26 cellular contexts compared by ENCODE assay signal in the genomic region with DNA sequence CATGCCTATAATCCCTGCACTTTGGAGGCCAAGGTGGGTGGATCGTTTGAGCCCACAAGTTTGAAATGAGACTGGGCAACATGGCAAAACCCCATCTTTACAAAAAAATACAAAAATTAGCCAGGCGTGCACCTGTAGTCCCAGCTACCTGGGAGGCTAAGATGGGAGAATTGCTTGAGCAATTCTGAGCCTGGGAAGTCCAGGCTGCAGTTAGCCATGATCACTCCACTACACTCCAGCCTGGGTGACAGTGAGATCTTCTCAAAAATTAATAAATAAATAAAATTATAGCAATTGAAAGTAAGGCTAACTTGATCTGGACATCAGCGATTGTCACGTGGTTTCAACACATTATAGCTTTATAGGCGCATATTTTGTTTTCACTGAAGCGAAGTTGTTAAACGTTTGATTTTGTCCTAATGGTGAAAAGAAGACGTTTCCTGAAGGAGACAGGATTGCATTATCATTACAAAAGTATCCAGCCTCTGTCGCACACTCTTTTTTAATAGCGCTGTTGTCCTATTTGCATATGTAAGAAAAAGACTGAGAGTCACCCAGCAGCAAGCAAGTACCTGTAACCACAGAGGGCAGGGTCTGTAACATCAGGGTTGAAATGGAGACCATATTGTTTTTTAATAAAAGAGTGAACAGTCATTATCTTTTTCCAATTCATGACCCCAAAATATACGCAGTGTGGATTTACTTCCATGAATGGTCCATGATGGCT.
DNase-seq lines count a peak whose midpoint lies in the region; ATAC-seq, FAIRE-seq and TF ChIP-seq lines count a peak whose summit lies in the region.
"Had no signal": no experiment of that assay in that cellular context is flagged by ENCODE, and none has a peak within 500 bp of the region (broad histone marks: within the 10 kb centered on the region; RNA-seq: fewer than 3 reads in every experiment).

No MANE protein-coding gene starts in this region.

- H3K36me3 ChIP-seq in HUES6 (ENCODE audit: control insufficient read depth, insufficient read depth, low read length) (no peaks in the 10 kb centered on the region), H1 (ENCODE audit: control insufficient read depth in 2 of 4, insufficient read depth in 4 of 4, low read length in 3 of 4) (no peaks in the 10 kb centered on the region)

- H4K91ac ChIP-seq in H1 (replicated peaks; ENCODE audit: insufficient read length, low read length) = no peak overlapping the region

- DNase-seq in ELF-1 (ENCODE audit: low read depth, low spot score) (peak; percentile 39), H1 (ENCODE audit: low read depth in 1 of 2, low spot score in 2 of 2) (peak in 1 of 2 experiments; percentile 13), iPS-NIHi11 (ENCODE audit: low spot score) (peak; percentile 38), GM10248 (ENCODE audit: extremely low spot score) (no peak)
- DNase-seq: Calu3, DMS153, DND-41, HFFc6, MV-4-11, NCI-H1105, NCI-H1436 treated with DMSO at 0.1 percent for 48 hours, NCI-H187 treated with DMSO at 0.1 percent for 48 hours, NCI-H2171 treated with DMSO at 0.1 percent for 48 hours, NCI-H345, NCI-H510A treated with DMSO at 0.1 percent for 48 hours, NCI-H774, PC-3, SK-N-SH had no signal

- no peak overlapping the region for H2BK5ac ChIP-seq in H1 (ENCODE audit: low read depth, low read length)

- H2BK20ac ChIP-seq in H1 (ENCODE audit: low read length) = no peak overlapping the region

- H3K4ac ChIP-seq in H1 (replicated peaks; ENCODE audit: insufficient read length, low read depth, low read length) = no peak overlapping the region

- H3K27ac ChIP-seq in HUES6 (ENCODE audit: low read depth, low read length) = no peak overlapping the region
- no peak overlapping the region for H3K27ac ChIP-seq in H1 (ENCODE audit: low read depth, low read length)

- peak overlapping the region; percentile 33; the same call in 1 of the 2 replicates for H3K4me3 ChIP-seq in HUES6 (ENCODE audit: low read depth, low read length)
- H3K4me3 ChIP-seq in H1 (ENCODE audit: extremely low read depth in 1 of 4, insufficient read depth in 2 of 4, low read depth in 3 of 4, low read length in 4 of 4) = no peak overlapping the region
- H3K4me3 ChIP-seq: K562 had no signal

- ATAC-seq in GM19397 (IDR thresholded peaks at IDR 0.05; ENCODE audit: unreplicated experiment) = no peak
- ATAC-seq in HG03045 (IDR thresholded peaks at IDR 0.05; ENCODE audit: unreplicated experiment) = no peak
- no peak for ATAC-seq in GM18909 (IDR thresholded peaks at IDR 0.05; ENCODE audit: poor library complexity, unreplicated experiment)
- ATAC-seq: HepG2, K562, PC-3 had no signal

- CTCF ChIA-PET in H1 (lab: Charles Lee; ENCODE audit: partially characterized antibody) = interaction anchor here (0.6 to 1.8 kb wide), 3 partner anchors 45 to 814 kb away, joined by 3 read pairs; no protein-coding TSS in a partner anchor
- CTCF ChIA-PET in GM10248 (lab: Yijun Ruan, JAX) = no interaction called here

- no peak overlapping the region for H2BK120ac ChIP-seq in H1 (replicated peaks; ENCODE audit: low read depth, low read length)

- H3K27me3 ChIP-seq in HUES6 (ENCODE audit: control insufficient read depth, insufficient read depth, low read length) (peaks cover 65% of the 10 kb centered on the region), H1 (replicated peaks in 1 of 4; ENCODE audit: control insufficient read depth in 3 of 4, extremely low read depth in 1 of 4, insufficient read depth in 3 of 4, low read length in 3 of 4) (peaks cover 32 to 81% (median 71%) of the 10 kb centered on the region in 4 experiments)

- no peak overlapping the region for H2AK5ac ChIP-seq in H1 (ENCODE audit: low read depth, low read length)

- peak in 1 of 2 experiments; percentile 65; a peak in 1 of 3 replicates for TF ChIP-seq EP300 in H1 (IDR thresholded peaks at IDR 0.05; ENCODE audit: borderline replicate concordance in 1 of 2, low read depth in 2 of 2, low read length in 2 of 2)

- H2BK15ac ChIP-seq in H1 (ENCODE audit: low read length) = no peak overlapping the region

- no peak overlapping the region for H2BK12ac ChIP-seq in H1 (ENCODE audit: low read depth, low read length)

- peak overlapping the region; percentile 2 to 48; a peak in 2 of 4 replicates for H3K4me2 ChIP-seq in H1 (ENCODE audit: insufficient read depth in 1 of 2, low read depth in 2 of 2, low read length in 2 of 2)
- H3K4me2 ChIP-seq: SK-N-SH had no signal

- H4K8ac ChIP-seq in H1 (ENCODE audit: extremely low read depth, insufficient read depth, low read length) = no peak overlapping the region

- H3K23me2 ChIP-seq in H1 (ENCODE audit: low read depth, low read length) = peaks cover 2% of the 10 kb centered on the region; the same call in 1 of the 2 replicates

- WGBS in H1 (ENCODE audit: extremely low coverage in 1 of 2, insufficient coverage in 1 of 2, insufficient read length in 1 of 2, insufficient replicate concordance in 2 of 2, low coverage in 1 of 2, low lambda C conversion rate in 2 of 2, missing lambda C conversion rate in 1 of 2), 2 experiments = 8% methylated on average over 11 of the region's 11 CpGs; no CpG with 5 or more reads in 1 of the 2 experiments

- no peak for TF ChIP-seq CTCF in H1 (IDR thresholded peaks at IDR 0.05; ENCODE audit: control extremely low read depth in 1 of 3, insufficient read depth in 1 of 3, low read depth in 1 of 3, low read length in 3 of 3)
- TF ChIP-seq CTCF in GM10248 (IDR thresholded peaks at IDR 0.05; ENCODE audit: control extremely low read depth, extremely low read depth, low read depth, missing control alignments) = no peak

- no peak overlapping the region for H2AFZ ChIP-seq in H1 (ENCODE audit: low read length)

- no peak overlapping the region for H3K18ac ChIP-seq in H1 (ENCODE audit: extremely low read depth, low read length)

- peaks cover 5 to 7% of the 10 kb centered on the region in 2 experiments for H4K20me1 ChIP-seq in H1 (replicated peaks in 1 of 2; ENCODE audit: control insufficient read depth in 1 of 2, insufficient read depth in 2 of 2, low read length in 2 of 2)

- no peaks in the 10 kb centered on the region for H3K9me3 ChIP-seq in HUES6 (ENCODE audit: control insufficient read depth, insufficient read depth, low read depth, low read length)
- no peaks in the 10 kb centered on the region for H3K9me3 ChIP-seq in H1 (ENCODE audit: insufficient read depth in 2 of 2, low read depth in 1 of 2, low read length in 1 of 2)
- H3K9me3 ChIP-seq: SK-N-SH had no signal

- no peak overlapping the region for H3K56ac ChIP-seq in H1 (replicated peaks; ENCODE audit: insufficient read length, low read depth, low read length)

- H3K9ac ChIP-seq in HUES6 (ENCODE audit: low read length) (peak overlapping the region; percentile 36), H1 (replicated peaks in 1 of 4; ENCODE audit: extremely low read depth in 1 of 4, low read depth in 3 of 4, low read length in 3 of 4) (no peak overlapping the region)
- H3K9ac ChIP-seq: SK-N-SH had no signal

- FAIRE-seq in H1 (lab: Jason Lieb, UNC) = peak; percentile 89
- FAIRE-seq: GM18507, H54, HepG2, K562 had no signal

- H3K23ac ChIP-seq in H1 (ENCODE audit: insufficient read length) = no peak overlapping the region

- TF ChIP-seq POLR2A in H1 (IDR thresholded peaks at IDR 0.05; ENCODE audit: control extremely low read depth in 1 of 2, low read depth in 2 of 2, low read length in 2 of 2) = no peak

- H4K5ac ChIP-seq in H1 (ENCODE audit: insufficient read length, low read depth, low read length) = no peak overlapping the region

- POLR2A ChIA-PET in H1 (lab: Charles Lee; ENCODE audit: partially characterized antibody) (interaction anchor here (1.2 kb wide), 1 partner anchor 29 kb away, joined by 3 read pairs; no protein-coding TSS in a partner anchor), GM10248 (lab: Yijun Ruan, JAX) (no interaction called here)

- H3K14ac ChIP-seq in H1 (ENCODE audit: insufficient read length) = no peak overlapping the region

- TF ChIP-seq RAD21 in H1 (IDR thresholded peaks at IDR 0.05 in 1 of 2, conservative IDR thresholded peaks at IDR 0.05 in 1 of 2; ENCODE audit: low read depth in 2 of 2, low read length in 2 of 2) = no peak; a peak in 1 of 4 replicates

- H3K4me1 ChIP-seq in HUES6 (ENCODE audit: control insufficient read depth, insufficient read depth, low read length) = peaks cover 40% of the 10 kb centered on the region
- peaks cover 3 to 11% (median 5%) of the 10 kb centered on the region in 4 experiments; a peak in 6 of 7 replicates for H3K4me1 ChIP-seq in H1 (replicated peaks in 1 of 4; ENCODE audit: control insufficient read depth in 3 of 4, insufficient read depth in 4 of 4, low read length in 3 of 4)

- no peaks in the 10 kb centered on the region for H3K79me1 ChIP-seq in H1 (ENCODE audit: low read depth, low read length)

- H3K79me2 ChIP-seq in H1 (ENCODE audit: control insufficient read depth in 1 of 2, insufficient read depth in 2 of 2, low read length in 2 of 2) = no peaks in the 10 kb centered on the region

TF ChIP-seq in H1, 55 proteins besides CTCF, POLR2A, EP300 and RAD21 (continues in another document):
- TF ChIP-seq POU5F1 (IDR thresholded peaks at IDR 0.05; ENCODE audit: low read depth, low read length) (peak; percentile 99), NANOG (IDR thresholded peaks at IDR 0.05; ENCODE audit: insufficient read depth, low read depth, low read length, poor library complexity, severe bottlenecking) (peak; percentile 94), SP2 (IDR thresholded peaks at IDR 0.05; ENCODE audit: low read length) (0 out of 2 replicates have a peak, but pooled peaks have one; percentile 6), GTF2F1 (IDR thresholded peaks at IDR 0.05; ENCODE audit: borderline replicate concordance, low read depth, low read length) (no peak), GABPA (IDR thresholded peaks at IDR 0.05; ENCODE audit: borderline replicate concordance, insufficient read depth, low read length) (no peak), HDAC2 (IDR thresholded peaks at IDR 0.05; ENCODE audit: borderline replicate concordance in 1 of 2, low read depth in 2 of 2, low read length in 2 of 2) (0 out of 4 replicates have a peak, but pooled peaks of 1 of the 2 experiments have one; percentile 49), TAF7 (optimal IDR thresholded peaks at IDR 0.05; ENCODE audit: borderline replicate concordance, low read depth, low read length) (no peak), RXRA (IDR thresholded peaks at IDR 0.05; ENCODE audit: insufficient read depth, low read depth, low read length) (peak; percentile 77; the same call in 1 of the 2 replicates)
- TF ChIP-seq, protein P1, sequence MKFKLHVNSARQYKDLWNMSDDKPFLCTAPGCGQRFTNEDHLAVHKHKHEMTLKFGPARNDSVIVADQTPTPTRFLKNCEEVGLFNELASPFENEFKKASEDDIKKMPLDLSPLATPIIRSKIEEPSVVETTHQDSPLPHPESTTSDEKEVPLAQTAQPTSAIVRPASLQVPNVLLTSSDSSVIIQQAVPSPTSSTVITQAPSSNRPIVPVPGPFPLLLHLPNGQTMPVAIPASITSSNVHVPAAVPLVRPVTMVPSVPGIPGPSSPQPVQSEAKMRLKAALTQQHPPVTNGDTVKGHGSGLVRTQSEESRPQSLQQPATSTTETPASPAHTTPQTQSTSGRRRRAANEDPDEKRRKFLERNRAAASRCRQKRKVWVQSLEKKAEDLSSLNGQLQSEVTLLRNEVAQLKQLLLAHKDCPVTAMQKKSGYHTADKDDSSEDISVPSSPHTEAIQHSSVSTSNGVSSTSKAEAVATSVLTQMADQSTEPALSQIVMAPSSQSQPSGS (IDR thresholded peaks at IDR 0.05; ENCODE audit: low read length) = peak; percentile 83; the same call in 1 of the 2 replicates
